ENCODE assay signal across 18 cellular contexts in the genomic region with DNA sequence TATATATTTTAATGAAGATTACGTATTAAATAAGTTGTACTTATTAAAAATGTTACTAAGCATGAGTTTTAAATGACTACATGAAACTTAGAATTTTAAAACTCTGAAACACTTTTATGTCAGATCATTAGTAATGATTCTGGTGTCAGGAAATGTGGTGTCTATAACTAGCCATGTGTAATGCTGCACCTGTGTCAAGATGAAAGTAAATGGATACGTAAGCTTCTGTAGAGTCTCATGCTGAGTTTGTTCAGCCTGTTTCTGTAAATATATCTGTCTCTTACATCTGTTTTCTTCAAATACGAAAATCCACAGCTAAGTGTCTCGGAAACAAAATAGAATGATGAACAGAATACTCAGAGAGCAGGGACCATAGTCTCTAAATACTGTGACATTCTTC.
DNase-seq lines count a peak whose midpoint lies in the region; ATAC-seq, FAIRE-seq and TF ChIP-seq lines count a peak whose summit lies in the region.
"Had no signal": no experiment of that assay in that cellular context is flagged by ENCODE, and none has a peak within 500 bp of the region (broad histone marks: within the 10 kb centered on the region; RNA-seq: fewer than 3 reads in every experiment).

No MANE protein-coding gene starts in this region.

- H2AFZ ChIP-seq in OCI-LY3 (ENCODE audit: low read depth, low read length), result 0 out of 2 replicates have a peak overlapping the region, but pooled peaks have one; percentile 27

- H3K27ac ChIP-seq in OCI-LY3 (ENCODE audit: low read length) (no peak overlapping the region), psoas muscle (no peak overlapping the region)
- H3K27ac ChIP-seq: KMS-11, RWPE1 had no signal

- WGBS in psoas muscle, 3 donors, result 70 to 80% (median 74%) methylated on average over 4 of the region's 4 CpGs

- TF ChIP-seq CTCF in GM12865 (IDR thresholded peaks at IDR 0.05; ENCODE audit: insufficient read depth, low read depth, low read length, missing control alignments), result no peak
- TF ChIP-seq CTCF in OCI-LY3 (IDR thresholded peaks at IDR 0.05; ENCODE audit: low read depth, low read length), result no peak
- no peak for TF ChIP-seq CTCF in psoas muscle (IDR thresholded peaks at IDR 0.05)

- H4K20me1 ChIP-seq in OCI-LY3 (ENCODE audit: insufficient read depth, low read length), result no peaks in the 10 kb centered on the region

- H3K27me3 ChIP-seq in OCI-LY3 (ENCODE audit: low read depth, low read length), result no peaks in the 10 kb centered on the region
- H3K27me3 ChIP-seq in psoas muscle (ENCODE audit: insufficient read depth in 3 of 3, low read length in 2 of 3), result no peaks in the 10 kb centered on the region

- no peaks in the 10 kb centered on the region for H3K36me3 Mint-ChIP-seq in activated T-cell treated with anti-CD3 and anti-CD28 coated beads, Interleukin-2, amount 50 U/mL, for 72 hours (ENCODE audit: insufficient read depth in 2 of 2)
- H3K36me3 Mint-ChIP-seq: T-cell had no signal

- H3K27ac Mint-ChIP-seq in activated T-cell treated with anti-CD3 and anti-CD28 coated beads, Interleukin-2, amount 50 U/mL, for 72 hours, result no peak overlapping the region
- H3K27ac Mint-ChIP-seq: T-cell had no signal

- no peak overlapping the region for H3K4me3 Mint-ChIP-seq in activated T-cell treated with anti-CD3 and anti-CD28 coated beads, Interleukin-2, amount 50 U/mL, for 72 hours
- H3K4me3 Mint-ChIP-seq: T-cell had no signal

- no peaks in the 10 kb centered on the region for H3K9me3 Mint-ChIP-seq in activated T-cell treated with anti-CD3 and anti-CD28 coated beads, Interleukin-2, amount 50 U/mL, for 72 hours
- H3K9me3 Mint-ChIP-seq: T-cell had no signal

- no peak overlapping the region for H3K9ac ChIP-seq in OCI-LY3 (ENCODE audit: low read length)
- H3K9ac ChIP-seq: KMS-11 had no signal

- H3K36me3 ChIP-seq in OCI-LY3 (replicated peaks; ENCODE audit: low read depth, low read length) (peaks cover 3% of the 10 kb centered on the region), psoas muscle (ENCODE audit: insufficient read depth in 1 of 2, low read depth in 1 of 2) (no peaks in the 10 kb centered on the region)
- H3K36me3 ChIP-seq: HAP-1 had no signal

- H3K4me2 ChIP-seq in OCI-LY3 (ENCODE audit: low read length), result 0 out of 2 replicates have a peak overlapping the region, but pooled peaks have one; percentile 5
- H3K4me2 ChIP-seq: KMS-11 had no signal

- H3K9me3 ChIP-seq in OCI-LY3 (ENCODE audit: insufficient read depth, low read length) (no peaks in the 10 kb centered on the region), psoas muscle (no peaks in the 10 kb centered on the region)
- H3K9me3 ChIP-seq: HAP-1 had no signal

- no peak for ATAC-seq in psoas muscle
- no peak for ATAC-seq in GM19023 (IDR thresholded peaks at IDR 0.05; ENCODE audit: unreplicated experiment)
- no peak for ATAC-seq in activated T-cell treated with anti-CD3 and anti-CD28 coated beads, Interleukin-2, amount 50 U/mL, for 72 hours (replicated peaks in 1 of 2)
- ATAC-seq: T-cell had no signal

- TF ChIP-seq POLR2A in H54 (IDR thresholded peaks at IDR 0.05; ENCODE audit: low read depth, low read length), result no peak

- H3K27me3 Mint-ChIP-seq in activated T-cell treated with anti-CD3 and anti-CD28 coated beads, Interleukin-2, amount 50 U/mL, for 72 hours (ENCODE audit: low read depth), result no peaks in the 10 kb centered on the region
- H3K27me3 Mint-ChIP-seq: T-cell had no signal

- DNase-seq in GM12865 (ENCODE audit: low read depth), result peak; percentile 13
- no peak for DNase-seq in H54 (ENCODE audit: insufficient read length, low spot score)
- peak; percentile 52 for DNase-seq in NCI-H1092 treated with DMSO at 0.1 percent for 48 hours (lab: John Stamatoyannopoulos, UW)
- no peak for DNase-seq in NCI-H774 (lab: John Stamatoyannopoulos, UW)
- no peak for DNase-seq in psoas muscle
- no peak for DNase-seq in activated T-cell treated with anti-CD3 and anti-CD28 coated beads, Interleukin-2, amount 50 U/mL, for 72 hours
- DNase-seq: AML-193, DMS79, NCI-H1105 treated with DMSO at 0.1 percent for 48 hours, NCI-H187, NCI-H2227 treated with DMSO at 0.1 percent for 48 hours, T-cell had no signal

- H3K4me1 ChIP-seq in OCI-LY3 (ENCODE audit: low read length) (peaks cover 10% of the 10 kb centered on the region), psoas muscle (no peaks in the 10 kb centered on the region)

- H3K4me3 ChIP-seq in GM12865 (ENCODE audit: low read depth, low read length) (no peak overlapping the region), OCI-LY3 (ENCODE audit: low read length) (no peak overlapping the region), psoas muscle (no peak overlapping the region)
- H3K4me3 ChIP-seq: HAP-1 had no signal

- no peaks in the 10 kb centered on the region for H3K79me2 ChIP-seq in OCI-LY3 (ENCODE audit: low read length)

- intact Hi-C loops in psoas muscle (cut with DNase I), result no loop called here

- peak; percentile 84 for FAIRE-seq in H54 (lab: Jason Lieb, UNC)
- FAIRE-seq: GM12892 had no signal

- no peaks in the 10 kb centered on the region for H3K4me1 Mint-ChIP-seq in activated T-cell treated with anti-CD3 and anti-CD28 coated beads, Interleukin-2, amount 50 U/mL, for 72 hours (ENCODE audit: low read depth)
- H3K4me1 Mint-ChIP-seq: T-cell had no signal

Comparison
In these comparisons a context has a peak if more than half of its experiments do, and no peak if none do; other contexts are left out.
1. DNase-seq: peak in GM12865 (single experiment) and NCI-H1092 treated with DMSO at 0.1 percent for 48 hours (single experiment); none in H54 (single experiment), NCI-H774 (single experiment), psoas muscle (0 of 2) and activated T-cell treated with anti-CD3 and anti-CD28 coated beads, Interleukin-2, amount 50 U/mL, for 72 hours (0 of 2).